ENCODE assay signal across 20 cellular contexts in the genomic region with DNA sequence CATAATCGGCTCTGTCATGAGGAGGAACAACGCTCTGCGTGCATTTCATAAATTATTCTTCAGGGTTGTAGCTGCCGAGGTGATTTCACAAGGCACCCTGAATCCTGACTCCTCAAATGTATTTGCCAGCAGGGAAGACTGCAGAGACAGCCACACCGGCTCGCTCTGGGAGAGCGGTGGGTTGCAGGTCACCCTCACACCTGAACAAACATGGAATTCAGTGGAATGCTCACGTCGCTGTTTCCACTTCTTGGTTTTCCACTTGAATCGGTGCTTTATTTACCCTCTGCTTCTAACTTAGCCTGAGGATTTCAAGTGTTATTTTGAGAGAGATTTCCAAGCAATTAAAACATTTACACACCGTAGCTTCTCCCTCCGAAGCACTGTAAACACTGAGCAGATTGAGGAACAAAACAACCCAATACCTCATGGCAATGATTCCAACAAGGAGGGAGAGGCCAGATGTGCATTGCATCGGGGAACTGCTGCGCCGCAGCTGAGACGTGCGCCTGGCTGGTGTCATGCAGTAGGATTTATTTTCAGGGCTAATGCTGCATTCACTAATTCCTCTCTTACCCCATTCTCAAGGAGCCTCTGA. TPM values are rescaled to one million over a fixed set of nuclear protein-coding genes. Genes with fewer than 3 reads are reported as not detected.
"Had no signal": no experiment of that assay in that cellular context is flagged by ENCODE, and none has a peak within 500 bp of the region (broad histone marks: within the 10 kb centered on the region; RNA-seq: fewer than 3 reads in every experiment).

No MANE protein-coding gene starts in this region.

- H3K27ac Mint-ChIP-seq: activated CD8-positive, alpha-beta T cell treated with anti-CD3 and anti-CD28 coated beads, Interleukin-2, amount 10 ng/mL, durations not matched to agents 7 days and 5 days; activated naive CD8-positive, alpha-beta T cell; natural killer cell had no signal

- H3K36me3 Mint-ChIP-seq: natural killer cell had no signal

- H3K4me3 Mint-ChIP-seq: activated CD8-positive, alpha-beta T cell treated with anti-CD3 and anti-CD28 coated beads, Interleukin-2, amount 10 ng/mL, durations not matched to agents 7 days and 5 days; activated naive CD8-positive, alpha-beta T cell; natural killer cell had no signal

- H3K9me3 Mint-ChIP-seq: natural killer cell had no signal

- ATAC-seq: activated CD4-positive, CD25-positive, alpha-beta regulatory T cell treated with anti-CD3 and anti-CD28 coated beads, Interleukin-2, amount 50 U/mL, for 24 hours; activated CD8-positive, alpha-beta T cell treated with anti-CD3 and anti-CD28 coated beads, Interleukin-2, amount 10 ng/mL, durations not matched to agents 7 days and 5 days; natural killer cell; right lobe of liver had no signal

- DNase-seq: activated CD8-positive, alpha-beta memory T cell treated with anti-CD3 and anti-CD28 coated beads, Interleukin-2, amount 50 U/mL, for 48 hours; activated CD8-positive, alpha-beta T cell treated with anti-CD3 and anti-CD28 coated beads, Interleukin-2, amount 10 ng/mL, durations not matched to agents 7 days and 5 days; anterior cingulate cortex; dermis blood vessel endothelial cell; kidney glomerular epithelial cell; natural killer cell; occipital lobe; right lobe of liver; spleen; stimulated activated CD4-positive, alpha-beta T cell treated with anti-CD3 and anti-CD28 coated beads, Interleukin-1b, Interleukin-23, amount 100 ng/mL, for 48 hours; stimulated activated naive CD4-positive, alpha-beta T cell had no signal

- H3K27me3 Mint-ChIP-seq: activated naive CD8-positive, alpha-beta T cell had no signal

RNA-seq across cellular contexts. Expression of a gene that starts 59.5 kb away (rescaled TPM):
- total RNA-seq: activated CD8-positive, alpha-beta T cell treated with anti-CD3 and anti-CD28 coated beads, Interleukin-2, amount 10 ng/mL, durations not matched to agents 7 days and 5 days; cerebellum; dermis blood vessel endothelial cell; epithelial cell of proximal tubule; lung microvascular endothelial cell; natural killer cell; occipital lobe; prostate gland; right lobe of liver; spleen; T-helper 2 cell treated with Interferon-gamma antibody and Interleukin-4, amounts not matched to agents 100 ng/mL and 5 ng/mL, for 36 hours; temporal lobe; urinary bladder had no signal
